In genomic region chr20:62910777-62911497, GRCh38 we compare ENCODE assay signal across 1 cellular context.
TF ChIP-seq lines count a peak whose summit lies in the region.

No MANE protein-coding gene starts in this region.

TF ChIP-seq in HepG2, 621 proteins besides CTCF, POLR2A, EP300 and RAD21 (continued from another document):
- TF ChIP-seq AKNA (CRISPR knock-in tag; IDR thresholded peaks at IDR 0.05; ENCODE audit: borderline replicate concordance) (no peak), ZNF430 (CRISPR knock-in tag; IDR thresholded peaks at IDR 0.05) (no peak), TIGD3 (CRISPR knock-in tag; IDR thresholded peaks at IDR 0.05; ENCODE audit: borderline replicate concordance) (no peak), DR1 (CRISPR knock-in tag; IDR thresholded peaks at IDR 0.05) (no peak), NR2F6 (IDR thresholded peaks at IDR 0.05) (no peak), NR2F6 (CRISPR knock-in tag; IDR thresholded peaks at IDR 0.05) (no peak), PITX1 (CRISPR knock-in tag; IDR thresholded peaks at IDR 0.05) (no peak), GABPB1 (CRISPR knock-in tag; IDR thresholded peaks at IDR 0.05) (peak; percentile 24; the same call in 1 of the 2 replicates), KLF12 (CRISPR knock-in tag; IDR thresholded peaks at IDR 0.05; ENCODE audit: borderline replicate concordance) (no peak), MTERF4 (CRISPR knock-in tag; IDR thresholded peaks at IDR 0.05) (0 out of 2 replicates have a peak, but pooled peaks have one; percentile 22), ZNF839 (CRISPR knock-in tag; IDR thresholded peaks at IDR 0.05; ENCODE audit: borderline replicate concordance) (no peak), ZHX1 (CRISPR knock-in tag; IDR thresholded peaks at IDR 0.05; ENCODE audit: low read depth) (no peak), SRSF4 (IDR thresholded peaks at IDR 0.05; ENCODE audit: low read depth, low read length, poor library complexity, severe bottlenecking) (no peak), ZBTB7A (CRISPR knock-in tag; IDR thresholded peaks at IDR 0.05) (0 out of 2 replicates have a peak, but pooled peaks have one; percentile 23), ZBTB39 (CRISPR knock-in tag; IDR thresholded peaks at IDR 0.05) (no peak), ZNF619 (CRISPR knock-in tag; IDR thresholded peaks at IDR 0.05) (no peak), SAP130 (CRISPR knock-in tag; IDR thresholded peaks at IDR 0.05; ENCODE audit: low read depth) (no peak), ARNTL (CRISPR knock-in tag; IDR thresholded peaks at IDR 0.05) (no peak), HIVEP1 (CRISPR knock-in tag; IDR thresholded peaks at IDR 0.05) (0 out of 2 replicates have a peak, but pooled peaks have one; percentile 11), IKZF1 (IDR thresholded peaks at IDR 0.05) (no peak), SYNCRIP (IDR thresholded peaks at IDR 0.05; ENCODE audit: insufficient read depth, low read depth, low read length) (no peak), NBN (conservative IDR thresholded peaks at IDR 0.05) (no peak), AGO2 (optimal IDR thresholded peaks at IDR 0.05; ENCODE audit: low read depth, low read length) (peak; percentile 94), MEIS1 (CRISPR knock-in tag; IDR thresholded peaks at IDR 0.05; ENCODE audit: borderline replicate concordance) (no peak), SNAPC2 (CRISPR knock-in tag; IDR thresholded peaks at IDR 0.05) (no peak), ZNF563 (CRISPR knock-in tag; IDR thresholded peaks at IDR 0.05) (peak; percentile 28; the same call in 1 of the 2 replicates), IRF9 (CRISPR knock-in tag; IDR thresholded peaks at IDR 0.05; ENCODE audit: borderline replicate concordance) (0 out of 2 replicates have a peak, but pooled peaks have one; percentile 62), ZNF30 (CRISPR knock-in tag; IDR thresholded peaks at IDR 0.05) (no peak), ZMYM2 (CRISPR knock-in tag; IDR thresholded peaks at IDR 0.05) (no peak), AKAP8 (CRISPR knock-in tag; IDR thresholded peaks at IDR 0.05) (no peak), ZNF761 (CRISPR knock-in tag; conservative IDR thresholded peaks at IDR 0.05) (no peak), SP4 (CRISPR knock-in tag; IDR thresholded peaks at IDR 0.05) (no peak), NFIC (IDR thresholded peaks at IDR 0.05; ENCODE audit: low read length) (no peak), ZNF577 (CRISPR knock-in tag; IDR thresholded peaks at IDR 0.05; ENCODE audit: borderline replicate concordance, low read depth) (no peak), ZNF234 (CRISPR knock-in tag; conservative IDR thresholded peaks at IDR 0.05) (no peak), ZBTB49 (CRISPR knock-in tag; IDR thresholded peaks at IDR 0.05; ENCODE audit: borderline replicate concordance) (no peak), FOSL1 (CRISPR knock-in tag; IDR thresholded peaks at IDR 0.05; ENCODE audit: borderline replicate concordance) (no peak), ZBTB38 (CRISPR knock-in tag; IDR thresholded peaks at IDR 0.05) (peak; percentile 82; the same call in 1 of the 2 replicates)
TF ChIP-seq in HepG2: peak in this region for 13.
